In genomic region chr5:102306121-102306520, GRCh38 we compare ENCODE assay signal across 19 cellular contexts. TPM values are rescaled to one million over a fixed set of nuclear protein-coding genes. Genes with fewer than 3 reads are reported as not detected.
DNase-seq lines count a peak whose midpoint lies in the region; ATAC-seq, FAIRE-seq and TF ChIP-seq lines count a peak whose summit lies in the region.
"Had no signal": no experiment of that assay in that cellular context is flagged by ENCODE, and none has a peak within 500 bp of the region (broad histone marks: within the 10 kb centered on the region; RNA-seq: fewer than 3 reads in every experiment).

No MANE protein-coding gene starts in this region.

- H3K27ac ChIP-seq in SK-N-SH (ENCODE audit: low read depth in 2 of 2, low read length in 1 of 2) (peak overlapping the region in 1 of 2 experiments; percentile 22; a peak in 1 of 4 replicates), heart left ventricle (no peak overlapping the region)
- H3K27ac ChIP-seq: BLaER1 treated with 17β-estradiol and CSF1 and Interleukin-3, amounts not matched to agents 10 nM and 100 nM; HL-60 had no signal

- H3K4me3 ChIP-seq in SK-N-SH (ENCODE audit: low read depth in 2 of 2, low read length in 1 of 2) (no peak overlapping the region), bronchial epithelial cell (ENCODE audit: low read depth, low read length) (no peak overlapping the region), heart left ventricle (no peak overlapping the region)
- H3K4me3 ChIP-seq: BLaER1 treated with 17β-estradiol and CSF1 and Interleukin-3, amounts not matched to agents 10 nM and 100 nM; GM23338 had no signal

- TF ChIP-seq CTCF in SK-N-SH (IDR thresholded peaks at IDR 0.05): no peak
- TF ChIP-seq CTCF in bronchial epithelial cell (IDR thresholded peaks at IDR 0.05; ENCODE audit: insufficient read depth, low read length, severe bottlenecking): no peak
- TF ChIP-seq CTCF in heart left ventricle (IDR thresholded peaks at IDR 0.05): no peak

- intact Hi-C loops in heart left ventricle (cut with DNase I): no loop called here

- H3K9me2 ChIP-seq in SK-N-SH: no peaks in the 10 kb centered on the region

- peaks cover 0 to 7% of the 10 kb centered on the region in 2 experiments; a peak in 2 of 4 replicates for H3K4me1 ChIP-seq in SK-N-SH (ENCODE audit: control insufficient read depth in 1 of 2, insufficient read depth in 2 of 2, low read depth in 1 of 2, low read length in 1 of 2)
- H3K4me1 ChIP-seq in heart left ventricle: no peaks in the 10 kb centered on the region
- H3K4me1 ChIP-seq: BLaER1 treated with 17β-estradiol and CSF1 and Interleukin-3, amounts not matched to agents 10 nM and 100 nM had no signal

- DNase-seq in SK-N-SH (peak; percentile 13), M059J (ENCODE audit: low read depth) (peak; percentile 44), bronchial epithelial cell (ENCODE audit: low read depth) (peak; percentile 31), renal cortical epithelial cell (ENCODE audit: low read depth) (peak; percentile 57), heart left ventricle (no peak)
- DNase-seq in activated T-cell treated with anti-CD3 and anti-CD28 coated beads, Interleukin-2, amount 50 U/mL, for 48 hours: no peak
- DNase-seq: Calu3; CD8-positive, alpha-beta T cell; GDM1; H7; HFFc6 had no signal

- H3K9me3 ChIP-seq in SK-N-SH (no peaks in the 10 kb centered on the region), heart left ventricle (no peaks in the 10 kb centered on the region)
- H3K9me3 ChIP-seq: BLaER1 treated with 17β-estradiol and CSF1 and Interleukin-3, amounts not matched to agents 10 nM and 100 nM had no signal

- H3K36me3 ChIP-seq in SK-N-SH (replicated peaks in 1 of 2; ENCODE audit: control insufficient read depth in 1 of 2, insufficient read depth in 2 of 2, low read length in 1 of 2) (no peaks in the 10 kb centered on the region), bronchial epithelial cell (ENCODE audit: control insufficient read depth, insufficient read depth, low read length) (no peaks in the 10 kb centered on the region), heart left ventricle (no peaks in the 10 kb centered on the region)
- H3K36me3 ChIP-seq: BLaER1 treated with 17β-estradiol and CSF1 and Interleukin-3, amounts not matched to agents 10 nM and 100 nM had no signal

- H3K79me2 ChIP-seq in SK-N-SH (ENCODE audit: insufficient read depth): no peaks in the 10 kb centered on the region

- H3F3A ChIP-seq in SK-N-SH (replicated peaks; ENCODE audit: insufficient read depth): no peaks in the 10 kb centered on the region

- H3K9ac ChIP-seq in SK-N-SH: no peak overlapping the region
- H3K9ac ChIP-seq: BLaER1 treated with 17β-estradiol and CSF1 and Interleukin-3, amounts not matched to agents 10 nM and 100 nM had no signal

- H2AFZ ChIP-seq in SK-N-SH (ENCODE audit: low read depth): no peak overlapping the region
- H2AFZ ChIP-seq: GM23338 had no signal

- WGBS in SK-N-SH (ENCODE audit: low lambda C conversion rate): 0% methylated on average over 2 of the region's 2 CpGs
- 35 to 43% (median 40%) methylated on average over 2 of the region's 2 CpGs for WGBS in heart left ventricle, 4 donors

- TF ChIP-seq POLR2A in heart left ventricle (IDR thresholded peaks at IDR 0.05): no peak

- TF ChIP-seq RAD21 in SK-N-SH (IDR thresholded peaks at IDR 0.05; ENCODE audit: low read length): no peak

- H3K27me3 ChIP-seq in SK-N-SH (ENCODE audit: insufficient read depth) (no peaks in the 10 kb centered on the region), bronchial epithelial cell (ENCODE audit: control insufficient read depth, insufficient read depth, low read length) (no peaks in the 10 kb centered on the region), heart left ventricle (no peaks in the 10 kb centered on the region)
- H3K27me3 ChIP-seq: BLaER1 treated with 17β-estradiol and CSF1 and Interleukin-3, amounts not matched to agents 10 nM and 100 nM had no signal

- no peak overlapping the region for H3K4me2 ChIP-seq in SK-N-SH
- H3K4me2 ChIP-seq: BLaER1 treated with 17β-estradiol and CSF1 and Interleukin-3, amounts not matched to agents 10 nM and 100 nM; GM23338 had no signal

- TF ChIP-seq EP300 in SK-N-SH (IDR thresholded peaks at IDR 0.05; ENCODE audit: borderline replicate concordance in 1 of 2, low read depth in 1 of 2, low read length in 1 of 2): no peak

- ATAC-seq in SK-N-SH treated with all-trans-retinoic acid at 6 μM for 48 hours (no peak), heart left ventricle (no peak)
- ATAC-seq: CD8-positive, alpha-beta T cell; GM23338; HCT116 had no signal

- H4K20me1 ChIP-seq in SK-N-SH (ENCODE audit: insufficient read depth): no peaks in the 10 kb centered on the region
- H4K20me1 ChIP-seq: BLaER1 treated with 17β-estradiol and CSF1 and Interleukin-3, amounts not matched to agents 10 nM and 100 nM had no signal

- POLR2A ChIA-PET in SK-N-SH (lab: Yijun Ruan, JAX): no interaction called here

- CTCF ChIA-PET in SK-N-SH (lab: Yijun Ruan, JAX): interaction anchor here (4.5 kb wide), 1 partner anchor 10 kb away, joined by 25 read pairs; the partner anchor contains the start of gene SLCO4C1

- no peak for FAIRE-seq in bronchial epithelial cell (lab: Jason Lieb, UNC)
- FAIRE-seq: GM12892, GM18507 had no signal

TF ChIP-seq in SK-N-SH, 30 proteins besides CTCF, POLR2A, EP300 and RAD21:
- 0 out of 2 replicates have a peak, but pooled peaks have one; percentile 24 for TF ChIP-seq GATA2 (CRISPR knock-in tag; IDR thresholded peaks at IDR 0.05)
- TF ChIP-seq, protein P1, sequence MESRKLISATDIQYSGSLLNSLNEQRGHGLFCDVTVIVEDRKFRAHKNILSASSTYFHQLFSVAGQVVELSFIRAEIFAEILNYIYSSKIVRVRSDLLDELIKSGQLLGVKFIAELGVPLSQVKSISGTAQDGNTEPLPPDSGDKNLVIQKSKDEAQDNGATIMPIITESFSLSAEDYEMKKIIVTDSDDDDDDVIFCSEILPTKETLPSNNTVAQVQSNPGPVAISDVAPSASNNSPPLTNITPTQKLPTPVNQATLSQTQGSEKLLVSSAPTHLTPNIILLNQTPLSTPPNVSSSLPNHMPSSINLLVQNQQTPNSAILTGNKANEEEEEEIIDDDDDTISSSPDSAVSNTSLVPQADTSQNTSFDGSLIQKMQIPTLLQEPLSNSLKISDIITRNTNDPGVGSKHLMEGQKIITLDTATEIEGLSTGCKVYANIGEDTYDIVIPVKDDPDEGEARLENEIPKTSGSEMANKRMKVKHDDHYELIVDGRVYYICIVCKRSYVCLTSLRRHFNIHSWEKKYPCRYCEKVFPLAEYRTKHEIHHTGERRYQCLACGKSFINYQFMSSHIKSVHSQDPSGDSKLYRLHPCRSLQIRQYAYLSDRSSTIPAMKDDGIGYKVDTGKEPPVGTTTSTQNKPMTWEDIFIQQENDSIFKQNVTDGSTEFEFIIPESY (IDR thresholded peaks at IDR 0.05; ENCODE audit: borderline replicate concordance, low read depth): no peak
- no peak for TF ChIP-seq FOSL2 (IDR thresholded peaks at IDR 0.05; ENCODE audit: borderline replicate concordance, low read depth)

TF ChIP-seq in SK-N-SH treated with all-trans-retinoic acid at 6 μM for 48 hours, 23 proteins besides CTCF, POLR2A, EP300 and RAD21 (continues in another document):
- TF ChIP-seq ISL1 (CRISPR knock-in tag; IDR thresholded peaks at IDR 0.05) (no peak), ZFP30 (CRISPR knock-in tag; IDR thresholded peaks at IDR 0.05) (no peak), TOX (CRISPR knock-in tag; IDR thresholded peaks at IDR 0.05; ENCODE audit: borderline replicate concordance) (no peak), ESRRG (CRISPR knock-in tag; IDR thresholded peaks at IDR 0.05) (no peak), ARNTL (CRISPR knock-in tag; IDR thresholded peaks at IDR 0.05; ENCODE audit: borderline replicate concordance, low read depth) (no peak), SNAI2 (CRISPR knock-in tag; IDR thresholded peaks at IDR 0.05) (no peak), PPARA (CRISPR knock-in tag; IDR thresholded peaks at IDR 0.05; ENCODE audit: borderline replicate concordance) (no peak), CSRNP3 (CRISPR knock-in tag; IDR thresholded peaks at IDR 0.05) (no peak), OSR1 (CRISPR knock-in tag; IDR thresholded peaks at IDR 0.05) (no peak), GLIS3 (CRISPR knock-in tag; IDR thresholded peaks at IDR 0.05) (no peak), RARB (CRISPR knock-in tag; IDR thresholded peaks at IDR 0.05) (no peak)
- TF ChIP-seq, protein P2, sequence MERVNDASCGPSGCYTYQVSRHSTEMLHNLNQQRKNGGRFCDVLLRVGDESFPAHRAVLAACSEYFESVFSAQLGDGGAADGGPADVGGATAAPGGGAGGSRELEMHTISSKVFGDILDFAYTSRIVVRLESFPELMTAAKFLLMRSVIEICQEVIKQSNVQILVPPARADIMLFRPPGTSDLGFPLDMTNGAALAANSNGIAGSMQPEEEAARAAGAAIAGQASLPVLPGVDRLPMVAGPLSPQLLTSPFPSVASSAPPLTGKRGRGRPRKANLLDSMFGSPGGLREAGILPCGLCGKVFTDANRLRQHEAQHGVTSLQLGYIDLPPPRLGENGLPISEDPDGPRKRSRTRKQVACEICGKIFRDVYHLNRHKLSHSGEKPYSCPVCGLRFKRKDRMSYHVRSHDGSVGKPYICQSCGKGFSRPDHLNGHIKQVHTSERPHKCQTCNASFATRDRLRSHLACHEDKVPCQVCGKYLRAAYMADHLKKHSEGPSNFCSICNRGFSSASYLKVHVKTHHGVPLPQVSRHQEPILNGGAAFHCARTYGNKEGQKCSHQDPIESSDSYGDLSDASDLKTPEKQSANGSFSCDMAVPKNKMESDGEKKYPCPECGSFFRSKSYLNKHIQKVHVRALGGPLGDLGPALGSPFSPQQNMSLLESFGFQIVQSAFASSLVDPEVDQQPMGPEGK (CRISPR knock-in tag; IDR thresholded peaks at IDR 0.05; ENCODE audit: borderline replicate concordance): no peak

RNA-seq across cellular contexts. Expression of gene SLCO4C1, which starts 10.0 kb away (rescaled TPM):
- 0.02 TPM in 1 of 2 replicates, not detected in the other for polyA plus RNA-seq in SK-N-SH (2012; rRNA removed)
- under 0.01 and 0.01 TPM in 2 replicates for polyA plus RNA-seq in SK-N-SH (2012; cell fraction: cytosol; rRNA removed)
- not detected in 2 replicates for polyA plus RNA-seq in SK-N-SH (2012; cell fraction: nucleus; rRNA removed)
- 0.10 TPM in 1 of 2 replicates, not detected in the other for total RNA-seq in M059J (2014; rRNA removed; shearing (Covaris generic))
- under 0.01 and 0.38 TPM in 2 replicates for total RNA-seq in bronchial epithelial cell
- 12.0 and 87.9 TPM in 2 replicates for total RNA-seq in renal cortical epithelial cell
- under 1 TPM; 0.06 to 0.40 (median 0.16) TPM for total RNA-seq in heart left ventricle
- polyA plus RNA-seq in heart left ventricle: under 1 TPM in 1 of 2 donors, not detected in 1; 0.01 TPM
- total RNA-seq: A172, HFFc6 had no signal

Comparison
In these comparisons a context has a peak if more than half of its experiments do, and no peak if none do; other contexts are left out.
1. DNase-seq: peak in SK-N-SH (single experiment), M059J (single experiment), bronchial epithelial cell (single experiment) and renal cortical epithelial cell (single experiment); none in heart left ventricle (0 of 5) and activated T-cell treated with anti-CD3 and anti-CD28 coated beads, Interleukin-2, amount 50 U/mL, for 48 hours (0 of 2).